In the genomic region with DNA sequence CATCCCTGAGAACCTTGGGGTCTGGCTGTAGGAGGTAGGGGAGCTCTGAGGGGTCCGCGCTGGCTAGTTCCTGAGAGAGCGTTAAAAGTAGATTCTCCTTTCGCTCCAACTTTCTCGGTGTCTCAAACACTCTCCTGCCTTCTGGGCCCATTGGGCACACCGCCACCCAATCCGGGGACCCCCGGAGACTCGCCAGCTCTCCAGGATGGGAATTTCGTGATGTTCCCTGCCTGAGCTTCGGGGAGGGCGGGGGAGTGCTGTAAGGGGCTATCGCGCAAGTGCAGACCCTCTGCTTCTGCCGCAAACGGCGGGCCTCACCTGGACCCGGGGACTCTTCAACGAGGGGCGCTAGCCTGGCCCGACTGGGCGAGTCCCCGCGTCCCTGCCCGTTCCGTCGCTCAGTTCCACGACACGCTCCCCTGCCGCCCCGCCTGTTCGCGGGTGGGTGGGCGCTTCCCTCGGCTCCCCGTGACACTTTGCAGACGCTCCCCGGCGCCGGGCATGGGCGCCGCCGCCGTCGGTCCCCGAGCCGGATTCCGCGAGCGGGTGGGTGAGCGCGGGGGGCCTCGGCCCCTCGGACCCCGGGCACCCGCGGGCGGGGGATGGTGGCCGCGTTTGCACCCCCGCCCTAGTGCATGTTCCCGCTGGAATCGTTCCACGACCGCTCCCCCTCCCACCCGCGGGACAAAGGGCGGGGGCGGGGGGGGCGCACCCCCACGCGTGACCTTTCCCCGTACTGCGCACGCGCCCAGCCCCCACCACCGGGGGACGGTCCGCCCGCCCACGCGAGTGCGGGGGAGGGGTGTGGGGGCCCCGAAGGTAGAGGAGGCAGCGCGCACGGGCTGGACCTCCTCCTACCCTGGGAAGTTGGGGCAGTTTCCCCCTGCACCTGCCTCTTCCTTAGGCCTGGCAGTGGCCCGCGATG, we compare ENCODE assay signal across 8 cellular contexts. TPM values are rescaled to one million over a fixed set of nuclear protein-coding genes. Genes with fewer than 3 reads are reported as not detected.
DNase-seq lines count a peak whose midpoint lies in the region; ATAC-seq lines count a peak whose summit lies in the region.

A gene (plus strand): TSS at position 481 of the 925 bp plus-strand sequence. CDS start 835 bp downstream, outside the sequence.

- H3K9me3 ChIP-seq in MG63: no peaks in the 10 kb centered on the region

- H3K36me3 ChIP-seq in MG63: peaks cover 40% of the 10 kb centered on the region

- no peaks in the 10 kb centered on the region for H3K27me3 ChIP-seq in MG63

- no peak for ATAC-seq in GM18520 (IDR thresholded peaks at IDR 0.05; ENCODE audit: unreplicated experiment)

- H3K4me3 ChIP-seq in MG63 (peak within 1 kb of the TSS; percentile 83), skeletal muscle cell (ENCODE audit: low read depth, low read length) (peak within 1 kb of the TSS; percentile 76)

- DNase-seq in NCI-H187 (lab: John Stamatoyannopoulos, UW) (peak; percentile 42 to 55), NCI-H187 treated with DMSO at 0.1 percent for 48 hours (lab: John Stamatoyannopoulos, UW) (no peak), MG63 (peak; percentile 74), T1000 (lab: John Stamatoyannopoulos, UW) (peak; percentile 45), iPS-NIHi7 (ENCODE audit: extremely low spot score) (peak; percentile 76), skeletal muscle cell (ENCODE audit: low read depth) (peak; percentile 43)
- peak; percentile 30 for DNase-seq in central memory CD4-positive, alpha-beta T cell

RNA-seq across cellular contexts. Expression of the gene that starts here (rescaled TPM):
- 1.3 and 4.8 TPM in 2 replicates for total RNA-seq in MG63 (2014; rRNA removed; shearing (Covaris generic); ENCODE audit: low replicate concordance)
